25 cellular contexts compared by ENCODE assay signal in genomic region chr1:226094451-226094850, GRCh38.
"Had no signal": no experiment of that assay in that cellular context is flagged by ENCODE, and none has a peak within 500 bp of the region (broad histone marks: within the 10 kb centered on the region; RNA-seq: fewer than 3 reads in every experiment).

No MANE protein-coding gene starts in this region.

- H3K36me3 ChIP-seq: brain microvascular endothelial cell, SJCRH30, WERI-Rb-1 had no signal

- H3K36me3 Mint-ChIP-seq: activated CD8-positive, alpha-beta memory T cell treated with anti-CD3 and anti-CD28 coated beads, Interleukin-2, amount 10 ng/mL, durations not matched to agents 7 days and 5 days; activated naive CD4-positive, alpha-beta T cell treated with anti-CD3 and anti-CD28 coated beads, Interleukin-2, amount 50 U/mL, for 72 hours had no signal

- H3K27me3 ChIP-seq: brain microvascular endothelial cell, SJCRH30 had no signal

- H3K4me3 ChIP-seq: SJCRH30, SK-N-MC had no signal

- H3K4me3 Mint-ChIP-seq: activated CD4-positive, alpha-beta memory T cell treated with anti-CD3 and anti-CD28 coated beads, Interleukin-2, amount 10 ng/mL, durations not matched to agents 7 days and 5 days; activated CD8-positive, alpha-beta memory T cell treated with anti-CD3 and anti-CD28 coated beads, Interleukin-2, amount 10 ng/mL, durations not matched to agents 7 days and 5 days; activated naive CD4-positive, alpha-beta T cell treated with anti-CD3 and anti-CD28 coated beads for 36 hours had no signal

- H3K27ac Mint-ChIP-seq: activated CD4-positive, alpha-beta memory T cell treated with anti-CD3 and anti-CD28 coated beads, Interleukin-2, amount 10 ng/mL, durations not matched to agents 7 days and 5 days; activated CD8-positive, alpha-beta memory T cell treated with anti-CD3 and anti-CD28 coated beads, Interleukin-2, amount 10 ng/mL, durations not matched to agents 7 days and 5 days; activated naive CD4-positive, alpha-beta T cell treated with anti-CD3 and anti-CD28 coated beads for 36 hours; activated naive CD4-positive, alpha-beta T cell treated with anti-CD3 and anti-CD28 coated beads, Interleukin-2, amount 50 U/mL, for 72 hours; activated T-helper 2 cell treated with anti-CD3 and anti-CD28 coated beads, Interferon-gamma antibody, Interleukin-2, Interleukin-4, amounts not matched to agents 10 μg/mL and 5 μg/mL and 100 μg/mL, durations not matched to agents 14 hours and 24 hours and 36 hours had no signal

- H3K4me1 Mint-ChIP-seq: activated CD4-positive, alpha-beta memory T cell treated with anti-CD3 and anti-CD28 coated beads, Interleukin-2, amount 10 ng/mL, durations not matched to agents 7 days and 5 days; activated CD8-positive, alpha-beta memory T cell treated with anti-CD3 and anti-CD28 coated beads, Interleukin-2, amount 10 ng/mL, durations not matched to agents 7 days and 5 days had no signal

- H3K27ac ChIP-seq: brain microvascular endothelial cell, SJCRH30, SK-N-MC, WERI-Rb-1 had no signal

- DNase-seq: activated CD4-positive, alpha-beta memory T cell treated with anti-CD3 and anti-CD28 coated beads, Interleukin-2, amount 10 ng/mL, durations not matched to agents 7 days and 5 days; activated CD4-positive, alpha-beta T cell treated with anti-CD3 and anti-CD28 coated beads for 1 hour; activated CD4-positive, alpha-beta T cell treated with anti-CD3 and anti-CD28 coated beads for 48 hours; activated CD4-positive, CD25-positive, alpha-beta regulatory T cell; activated CD8-positive, alpha-beta memory T cell treated with anti-CD3 and anti-CD28 coated beads for 24 hours; activated CD8-positive, alpha-beta memory T cell treated with anti-CD3 and anti-CD28 coated beads, Interleukin-2, amount 10 ng/mL, durations not matched to agents 7 days and 5 days; activated gamma-delta T cell treated with Interleukin-2 at 50 U/mL for 16 hours; activated naive CD4-positive, alpha-beta T cell treated with anti-CD3 and anti-CD28 coated beads for 36 hours; activated T-cell treated with anti-CD3 and anti-CD28 coated beads, Interleukin-2, amount 50 U/mL, for 1 hour; amniotic stem cell; brain microvascular endothelial cell; NCI-H1048; NCI-H1436 treated with DMSO at 0.1 percent for 48 hours; NCI-H1694 treated with DMSO at 0.1 percent for 48 hours; NCI-H2029; NCI-H345; NCI-H524 treated with DMSO at 0.1 percent for 48 hours; SHP77; SJCRH30; T1000; WERI-Rb-1 had no signal

- H3K9me3 Mint-ChIP-seq: activated CD4-positive, alpha-beta memory T cell treated with anti-CD3 and anti-CD28 coated beads, Interleukin-2, amount 10 ng/mL, durations not matched to agents 7 days and 5 days; activated naive CD4-positive, alpha-beta T cell treated with anti-CD3 and anti-CD28 coated beads for 36 hours; activated naive CD4-positive, alpha-beta T cell treated with anti-CD3 and anti-CD28 coated beads, Interleukin-2, amount 50 U/mL, for 72 hours; activated T-helper 2 cell treated with anti-CD3 and anti-CD28 coated beads, Interferon-gamma antibody, Interleukin-2, Interleukin-4, amounts not matched to agents 10 μg/mL and 5 μg/mL and 100 μg/mL, durations not matched to agents 14 hours and 24 hours and 36 hours had no signal

- H3K9me3 ChIP-seq: SJCRH30 had no signal

- H3K4me1 ChIP-seq: SJCRH30 had no signal

- ATAC-seq: activated CD8-positive, alpha-beta memory T cell treated with anti-CD3 and anti-CD28 coated beads, Interleukin-2, amount 10 ng/mL, durations not matched to agents 7 days and 5 days; activated naive CD4-positive, alpha-beta T cell treated with anti-CD3 and anti-CD28 coated beads, Interleukin-2, amount 50 U/mL, for 72 hours; Panc1 had no signal
